1 cellular context compared by ENCODE assay signal in the genomic region with DNA sequence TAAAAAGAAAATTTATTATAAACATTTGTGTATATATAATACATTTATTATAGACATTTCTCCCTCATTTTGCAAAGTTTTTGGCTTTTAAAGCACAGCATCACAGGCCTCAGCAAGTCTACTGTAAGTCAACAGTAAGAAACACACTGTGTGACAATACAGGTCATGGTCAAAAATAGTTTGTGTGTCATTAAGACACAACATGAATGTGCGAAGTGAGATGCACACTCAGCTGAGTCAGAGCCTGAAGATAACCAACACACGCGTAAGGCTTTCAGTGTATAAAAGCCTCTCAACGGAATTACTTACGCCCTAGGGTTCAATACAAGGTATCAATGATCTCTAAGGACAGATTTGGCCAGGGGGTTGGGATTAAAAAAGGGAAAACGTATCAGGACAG.
TF ChIP-seq lines count a peak whose summit lies in the region.

No MANE protein-coding gene starts in this region.

TF ChIP-seq in HEK293, 187 proteins besides CTCF, POLR2A, EP300 and RAD21 (continued from another document):
- no peak for TF ChIP-seq REST (tag by site-specific recombination; IDR thresholded peaks at IDR 0.05)
